In the genomic region with DNA sequence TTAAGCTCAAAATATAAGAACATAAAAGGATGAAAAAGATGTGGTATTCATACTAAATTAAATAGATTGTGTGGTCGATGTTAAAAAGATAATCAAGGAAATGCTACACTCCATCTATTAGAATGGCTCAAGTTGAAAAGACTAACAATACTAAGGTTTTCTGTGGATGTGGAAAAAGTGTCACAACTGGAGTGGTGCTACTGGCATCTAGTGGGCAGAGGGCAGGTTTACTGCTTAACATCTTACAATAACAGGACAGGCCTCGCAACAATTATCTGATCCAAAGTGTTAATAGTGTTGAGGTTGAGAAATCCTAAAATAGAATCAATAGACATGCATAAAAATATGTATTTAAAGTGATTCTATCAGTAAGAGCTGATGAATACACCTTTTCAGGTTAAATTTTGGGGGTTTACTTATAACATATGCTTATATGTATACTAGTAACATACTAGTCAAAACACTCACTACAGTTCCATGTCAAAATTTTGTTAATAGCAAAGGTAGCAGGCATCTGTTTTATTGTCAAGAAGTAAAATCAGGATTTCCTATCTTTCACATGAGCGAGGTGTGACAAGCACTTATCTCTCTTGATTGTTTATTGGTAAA, we compare ENCODE assay signal across 8 cellular contexts.
DNase-seq lines count a peak whose midpoint lies in the region; ATAC-seq and TF ChIP-seq lines count a peak whose summit lies in the region.

No MANE protein-coding gene starts in this region.

- H3K4me3 ChIP-seq in fibroblast of mammary gland (ENCODE audit: control insufficient read depth, low read depth, low read length), result no peak overlapping the region
- H3K4me3 ChIP-seq in tibial artery, result no peak overlapping the region

- intact Hi-C loops in tibial artery (cut with DNase I; ENCODE audit: low total_unique reads) (no loop called here), sciatic nerve (cut with DNase I) (no loop called here)

- in situ Hi-C loops in GM13977 (cut with MboI; ENCODE audit: low pct_unique_long_range_greater_than_20kb, low sequenced_read_pairs, unreplicated experiment), result no loop called here

- ATAC-seq in GM21515 (IDR thresholded peaks at IDR 0.05; ENCODE audit: unreplicated experiment) (no peak), GM21786 (IDR thresholded peaks at IDR 0.05; ENCODE audit: unreplicated experiment) (no peak), sciatic nerve (no peak)

- H3K27ac ChIP-seq in 22Rv1 (no peak overlapping the region), tibial artery (no peak overlapping the region)

- TF ChIP-seq CTCF in 22Rv1 (IDR thresholded peaks at IDR 0.05), result peak; percentile 75
- TF ChIP-seq CTCF in GM13977 (IDR thresholded peaks at IDR 0.05; ENCODE audit: extremely low read depth, insufficient read depth, missing control alignments), result peak; percentile 35
- TF ChIP-seq CTCF in fibroblast of mammary gland (conservative IDR thresholded peaks at IDR 0.05; ENCODE audit: control insufficient read depth, insufficient read depth, low read depth, low read length), result peak; percentile 78
- peak; percentile 28 to 34 for TF ChIP-seq CTCF in tibial artery (IDR thresholded peaks at IDR 0.05)

- DNase-seq in GM13977 (ENCODE audit: low spot score) (no peak), NCI-H82 treated with DMSO at 0.1 percent for 48 hours (lab: John Stamatoyannopoulos, UW; ENCODE audit: unreplicated experiment) (peak; percentile 1), fibroblast of mammary gland (ENCODE audit: low read depth) (peak; percentile 77), tibial artery (no peak), sciatic nerve (ENCODE audit: low spot score) (no peak)

- no peaks in the 10 kb centered on the region for H3K36me3 ChIP-seq in tibial artery

- H3K27me3 ChIP-seq in tibial artery, result no peaks in the 10 kb centered on the region

- no peaks in the 10 kb centered on the region for H3K4me1 ChIP-seq in tibial artery

- H3K9me3 ChIP-seq in tibial artery, result no peaks in the 10 kb centered on the region

Comparison
In these comparisons a context has a peak if more than half of its experiments do, and no peak if none do; other contexts are left out.
1. DNase-seq: peak in NCI-H82 treated with DMSO at 0.1 percent for 48 hours (single experiment) and fibroblast of mammary gland (single experiment); none in GM13977 (single experiment), tibial artery (0 of 2) and sciatic nerve (single experiment).
2. Peak in every context shown above with its lines, with median percentiles within 50 percentile points of each other: CTCF ChIP-seq.